Comparison of ENCODE assay signal across 9 cellular contexts in the genomic region with DNA sequence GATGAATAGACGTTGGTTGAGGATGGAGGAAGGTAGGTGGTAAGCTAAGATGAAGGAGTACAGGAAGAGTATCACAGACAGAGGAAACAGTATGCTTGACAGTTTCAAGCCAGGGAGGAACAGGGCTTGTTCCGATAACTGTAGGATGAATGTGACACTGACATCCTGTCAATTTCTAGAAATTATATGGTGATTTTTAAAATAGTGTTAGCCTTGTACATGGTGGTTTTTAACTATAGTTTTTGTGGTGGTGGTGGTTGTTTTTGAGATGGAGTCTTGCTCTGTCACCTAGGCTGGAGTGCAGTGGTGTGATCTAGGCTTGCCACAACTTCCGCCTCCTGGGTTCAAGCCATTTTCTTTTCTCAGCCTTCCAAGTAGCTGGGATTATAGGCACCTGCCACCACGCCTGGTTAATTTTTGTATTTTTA.
DNase-seq lines count a peak whose midpoint lies in the region; ATAC-seq, FAIRE-seq and TF ChIP-seq lines count a peak whose summit lies in the region.
"Had no signal": no experiment of that assay in that cellular context is flagged by ENCODE, and none has a peak within 500 bp of the region (broad histone marks: within the 10 kb centered on the region; RNA-seq: fewer than 3 reads in every experiment).

No MANE protein-coding gene starts in this region.

- no peak overlapping the region for H3K4me3 Mint-ChIP-seq in astrocyte (ENCODE audit: unreplicated experiment)

- peak overlapping the region; percentile 26 for H3K27ac Mint-ChIP-seq in astrocyte (ENCODE audit: unreplicated experiment)

- H3K36me3 ChIP-seq in astrocyte (ENCODE audit: insufficient read depth, low read length) (peaks cover 21% of the 10 kb centered on the region), skeletal muscle tissue (ENCODE audit: control insufficient read depth in 3 of 3, insufficient read depth in 3 of 3, low read length in 3 of 3) (peaks cover 0 to 2% (median 0%) of the 10 kb centered on the region in 3 donors)

- H3K27me3 Mint-ChIP-seq in astrocyte (ENCODE audit: low read depth, unreplicated experiment), result no peaks in the 10 kb centered on the region

- TF ChIP-seq POLR2A in erythroblast (IDR thresholded peaks at IDR 0.05; ENCODE audit: low read length), result no peak

- H3K36me3 Mint-ChIP-seq in astrocyte (ENCODE audit: low read depth, unreplicated experiment), result peaks cover 13% of the 10 kb centered on the region

- H2AFZ ChIP-seq in astrocyte (ENCODE audit: low read depth, low read length), result no peak overlapping the region

- H3K9ac ChIP-seq in astrocyte (ENCODE audit: low read length) (no peak overlapping the region), skeletal muscle tissue (ENCODE audit: low read depth in 1 of 3, low read length in 3 of 3) (no peak overlapping the region)

- H3K27ac ChIP-seq in astrocyte (ENCODE audit: low read depth, low read length), result no peak overlapping the region
- H3K27ac ChIP-seq in skeletal muscle tissue (ENCODE audit: low read depth, low read length), result peak overlapping the region; percentile 11
- H3K27ac ChIP-seq: dorsolateral prefrontal cortex had no signal

- DNase-seq in GM18507 (ENCODE audit: extremely low spot score, insufficient read length, low read depth) (no peak), astrocyte (ENCODE audit: low read depth) (no peak), NCI-H2107 treated with DMSO at 0.1 percent for 48 hours (lab: John Stamatoyannopoulos, UW; ENCODE audit: unreplicated experiment) (no peak), erythroblast (lab: John Stamatoyannopoulos, UW) (no peak), GDM1 (lab: John Stamatoyannopoulos, UW) (no peak)
- DNase-seq: dorsolateral prefrontal cortex, hypothalamus had no signal

- peaks cover 86% of the 10 kb centered on the region for H3K79me2 ChIP-seq in astrocyte (ENCODE audit: insufficient read depth, low read length)

- no peaks in the 10 kb centered on the region for H3K9me3 Mint-ChIP-seq in astrocyte (ENCODE audit: unreplicated experiment)

- TF ChIP-seq CTCF in astrocyte (IDR thresholded peaks at IDR 0.05; ENCODE audit: insufficient read depth, low read depth, low read length), result no peak

- FAIRE-seq in GM18507 (lab: Jason Lieb, UNC), result peak; percentile 64
- no peak for FAIRE-seq in astrocyte (lab: Jason Lieb, UNC)

- ATAC-seq in HG03571 (IDR thresholded peaks at IDR 0.05; ENCODE audit: unreplicated experiment), result peak; percentile 30

- H3K4me1 ChIP-seq in astrocyte (ENCODE audit: insufficient read depth, low read length) (peaks cover 49% of the 10 kb centered on the region), skeletal muscle tissue (ENCODE audit: control insufficient read depth in 3 of 3, insufficient read depth in 3 of 3, low read length in 3 of 3) (peaks cover 24 to 48% (median 30%) of the 10 kb centered on the region in 3 donors)

- no peak overlapping the region for H3K4me3 ChIP-seq in astrocyte (ENCODE audit: insufficient read depth, low read depth, low read length)
- no peak overlapping the region for H3K4me3 ChIP-seq in skeletal muscle tissue (ENCODE audit: low read length in 3 of 3)
- H3K4me3 ChIP-seq: dorsolateral prefrontal cortex had no signal

- H3K27me3 ChIP-seq in astrocyte (ENCODE audit: insufficient read depth, low read length) (no peaks in the 10 kb centered on the region), skeletal muscle tissue (ENCODE audit: control insufficient read depth in 3 of 3, insufficient read depth in 3 of 3, low read length in 3 of 3) (no peaks in the 10 kb centered on the region)
- H3K27me3 ChIP-seq: dorsolateral prefrontal cortex had no signal

- H3K4me2 ChIP-seq in astrocyte (ENCODE audit: low read length), result no peak overlapping the region

- peaks cover 26% of the 10 kb centered on the region for H4K20me1 ChIP-seq in astrocyte (ENCODE audit: insufficient read depth, low read length)

- H3K4me1 Mint-ChIP-seq in astrocyte (ENCODE audit: low read depth, unreplicated experiment), result peaks cover 66% of the 10 kb centered on the region

- H3K9me3 ChIP-seq in astrocyte (ENCODE audit: insufficient read depth, low read depth, low read length), result no peaks in the 10 kb centered on the region
- H3K9me3 ChIP-seq in skeletal muscle tissue (ENCODE audit: control insufficient read depth in 3 of 3, low read length in 3 of 3), result no peaks in the 10 kb centered on the region
